ENCODE assay signal across 1 cellular context in the genomic region with DNA sequence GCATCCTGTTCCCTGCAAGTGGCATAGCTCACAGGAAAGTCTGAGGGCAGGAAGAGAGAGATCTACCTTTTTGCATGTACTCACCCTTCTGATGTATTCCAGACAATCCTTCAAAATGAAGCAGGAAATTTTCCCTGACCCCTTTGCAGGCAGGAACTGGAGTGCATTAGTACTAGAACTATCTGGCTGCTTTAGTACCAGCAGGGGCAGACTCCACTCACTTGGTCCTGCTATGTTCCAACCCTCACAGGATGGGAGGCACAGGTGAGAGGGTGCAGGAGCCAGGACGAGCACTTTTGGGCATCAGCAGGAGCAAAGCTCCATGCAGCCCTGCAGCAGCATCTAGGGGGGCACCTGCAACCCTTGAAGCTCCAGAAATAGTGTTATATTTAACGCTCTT.
TF ChIP-seq lines count a peak whose summit lies in the region.

No MANE protein-coding gene starts in this region.

TF ChIP-seq in SK-N-SH treated with all-trans-retinoic acid at 6 μM for 48 hours, 23 proteins besides CTCF, POLR2A, EP300 and RAD21 (continued from another document):
- TF ChIP-seq, protein P1, sequence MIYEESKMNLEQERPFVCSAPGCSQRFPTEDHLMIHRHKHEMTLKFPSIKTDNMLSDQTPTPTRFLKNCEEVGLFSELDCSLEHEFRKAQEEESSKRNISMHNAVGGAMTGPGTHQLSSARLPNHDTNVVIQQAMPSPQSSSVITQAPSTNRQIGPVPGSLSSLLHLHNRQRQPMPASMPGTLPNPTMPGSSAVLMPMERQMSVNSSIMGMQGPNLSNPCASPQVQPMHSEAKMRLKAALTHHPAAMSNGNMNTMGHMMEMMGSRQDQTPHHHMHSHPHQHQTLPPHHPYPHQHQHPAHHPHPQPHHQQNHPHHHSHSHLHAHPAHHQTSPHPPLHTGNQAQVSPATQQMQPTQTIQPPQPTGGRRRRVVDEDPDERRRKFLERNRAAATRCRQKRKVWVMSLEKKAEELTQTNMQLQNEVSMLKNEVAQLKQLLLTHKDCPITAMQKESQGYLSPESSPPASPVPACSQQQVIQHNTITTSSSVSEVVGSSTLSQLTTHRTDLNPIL (CRISPR knock-in tag; IDR thresholded peaks at IDR 0.05; ENCODE audit: low read depth) = no peak
- TF ChIP-seq ZNF8 (CRISPR knock-in tag; IDR thresholded peaks at IDR 0.05) = no peak
- no peak for TF ChIP-seq TCF4 (CRISPR knock-in tag; IDR thresholded peaks at IDR 0.05; ENCODE audit: borderline replicate concordance)
